In genomic region chr2:239252433-239253200, GRCh38 we compare ENCODE assay signal across 9 cellular contexts.
DNase-seq lines count a peak whose midpoint lies in the region; ATAC-seq and TF ChIP-seq lines count a peak whose summit lies in the region.
"Had no signal": no experiment of that assay in that cellular context is flagged by ENCODE, and none has a peak within 500 bp of the region (broad histone marks: within the 10 kb centered on the region; RNA-seq: fewer than 3 reads in every experiment).

No MANE protein-coding gene starts in this region.

- H3K9me3 ChIP-seq in BLaER1 (peaks cover 6% of the 10 kb centered on the region), prostate gland (no peaks in the 10 kb centered on the region)
- peaks cover 0 to 4% (median 0%) of the 10 kb centered on the region in 3 experiments for H3K9me3 ChIP-seq in naive thymus-derived CD4-positive, alpha-beta T cell (ENCODE audit: control insufficient read depth in 2 of 3, low read length in 3 of 3)

- peaks cover 1% of the 10 kb centered on the region for H3K36me3 Mint-ChIP-seq in chondrocyte (ENCODE audit: low read depth)
- peaks cover 6 to 32% (median 13%) of the 10 kb centered on the region in 5 donors for H3K36me3 Mint-ChIP-seq in naive thymus-derived CD4-positive, alpha-beta T cell

- H3K4me1 Mint-ChIP-seq in chondrocyte (ENCODE audit: low read depth) = peaks cover 31% of the 10 kb centered on the region
- H3K4me1 Mint-ChIP-seq in naive thymus-derived CD4-positive, alpha-beta T cell = peaks cover 46 to 92% (median 74%) of the 10 kb centered on the region in 7 donors

- H4K20me1 ChIP-seq in BLaER1 = peaks cover 82% of the 10 kb centered on the region

- H3K27me3 ChIP-seq in BLaER1 = no peaks in the 10 kb centered on the region
- H3K27me3 ChIP-seq in naive thymus-derived CD4-positive, alpha-beta T cell (ENCODE audit: control insufficient read depth in 2 of 2, insufficient read depth in 2 of 2, low read length in 2 of 2) = no peaks in the 10 kb centered on the region
- no peaks in the 10 kb centered on the region for H3K27me3 ChIP-seq in prostate gland (replicated peaks; ENCODE audit: insufficient read depth)

- peaks cover 4% of the 10 kb centered on the region for H3K9me3 Mint-ChIP-seq in chondrocyte (ENCODE audit: low read depth)
- H3K9me3 Mint-ChIP-seq in naive thymus-derived CD4-positive, alpha-beta T cell = peaks cover 2 to 8% (median 5%) of the 10 kb centered on the region in 11 donors

- H3K27ac ChIP-seq in BLaER1 (peak overlapping the region; percentile 82), prostate gland (no peak overlapping the region)
- peak overlapping the region; percentile 23 for H3K27ac ChIP-seq in naive thymus-derived CD4-positive, alpha-beta T cell (ENCODE audit: low read depth, low read length)

- DNase-seq in chondrocyte (ENCODE audit: low spot score) (no peak), NCI-H2196 treated with DMSO at 0.1 percent for 48 hours (lab: John Stamatoyannopoulos, UW; ENCODE audit: unreplicated experiment) (no peak), DMS153 (lab: John Stamatoyannopoulos, UW) (no peak), prostate gland (ENCODE audit: low spot score) (no peak)
- DNase-seq in naive thymus-derived CD4-positive, alpha-beta T cell = no peak

- TF ChIP-seq POLR2A in prostate gland (IDR thresholded peaks at IDR 0.05) = no peak

- CTCF ChIA-PET in naive thymus-derived CD4-positive, alpha-beta T cell (lab: Charles Lee) = interaction anchor here (0.8 to 1.2 kb wide), 4 partner anchors 8 to 47 kb away, joined by 3 read pairs; no protein-coding TSS in a partner anchor

- H3K36me3 ChIP-seq in BLaER1 (peaks cover 3% of the 10 kb centered on the region; the same call in 1 of the 2 replicates), prostate gland (no peaks in the 10 kb centered on the region)
- no peaks in the 10 kb centered on the region for H3K36me3 ChIP-seq in naive thymus-derived CD4-positive, alpha-beta T cell (ENCODE audit: control insufficient read depth in 2 of 3, insufficient read depth in 3 of 3, low read length in 3 of 3)

- H3K4me3 Mint-ChIP-seq in chondrocyte (ENCODE audit: unreplicated experiment) = no peak overlapping the region
- H3K4me3 Mint-ChIP-seq in naive thymus-derived CD4-positive, alpha-beta T cell = peak overlapping the region in 9 of 10 donors; percentile 82 to 93 (median 87)
- H3K4me3 Mint-ChIP-seq: T-helper 1 cell treated with Interleukin-12 subunit alpha and Interleukin-12 subunit beta and Interleukin-4 antibody, amounts not matched to agents 30 μg/mL and 1 μg/mL, for 36 hours had no signal

- H3K4me3 ChIP-seq in BLaER1 (peak overlapping the region; percentile 47), prostate gland (no peak overlapping the region)
- H3K4me3 ChIP-seq in naive thymus-derived CD4-positive, alpha-beta T cell (ENCODE audit: low read length) = peak overlapping the region; percentile 18

- TF ChIP-seq CTCF in chondrocyte (IDR thresholded peaks at IDR 0.05) (no peak), prostate gland (IDR thresholded peaks at IDR 0.05) (no peak)

- intact Hi-C loops in naive thymus-derived CD4-positive, alpha-beta T cell (cut with micrococcal nuclease) = no loop called here
- intact Hi-C loops in prostate gland (cut with DNase I) = no loop called here

- ATAC-seq in HG03280 (IDR thresholded peaks at IDR 0.05; ENCODE audit: unreplicated experiment) (peak; percentile 20), HG02884 (IDR thresholded peaks at IDR 0.05; ENCODE audit: unreplicated experiment) (no peak)
- ATAC-seq in naive thymus-derived CD4-positive, alpha-beta T cell = peak; percentile 71

- POLR2A ChIA-PET in naive thymus-derived CD4-positive, alpha-beta T cell (lab: Charles Lee) = interaction anchor here (0.5 to 4.1 kb wide), 13 partner anchors 9 to 43 kb away, joined by 3 to 14 read pairs (median 5); no protein-coding TSS in a partner anchor

- no peaks in the 10 kb centered on the region for H3K27me3 Mint-ChIP-seq in chondrocyte (ENCODE audit: low read depth)
- H3K27me3 Mint-ChIP-seq in naive thymus-derived CD4-positive, alpha-beta T cell = peaks cover 0 to 4% (median 0%) of the 10 kb centered on the region in 5 donors

- peak overlapping the region; percentile 49 for H3K27ac Mint-ChIP-seq in chondrocyte (ENCODE audit: unreplicated experiment)
- H3K27ac Mint-ChIP-seq in naive thymus-derived CD4-positive, alpha-beta T cell = peak overlapping the region in 8 of 9 donors; percentile 61 to 92 (median 81)
- H3K27ac Mint-ChIP-seq: T-helper 1 cell treated with Interleukin-12 subunit alpha and Interleukin-12 subunit beta and Interleukin-4 antibody, amounts not matched to agents 30 μg/mL and 1 μg/mL, for 36 hours had no signal

- peak overlapping the region; percentile 64; the same call in 1 of the 2 replicates for H3K9ac ChIP-seq in BLaER1

- peaks cover 91% of the 10 kb centered on the region for H3K4me1 ChIP-seq in BLaER1
- H3K4me1 ChIP-seq in naive thymus-derived CD4-positive, alpha-beta T cell (ENCODE audit: control insufficient read depth in 2 of 2, insufficient read depth in 2 of 2, low read length in 2 of 2) = peaks cover 5 to 57% of the 10 kb centered on the region in 2 donors
- no peaks in the 10 kb centered on the region for H3K4me1 ChIP-seq in prostate gland (replicated peaks)

- peak overlapping the region; percentile 86 for H3K4me2 ChIP-seq in BLaER1

- WGBS in prostate gland = 84% methylated on average over 25 of the region's 25 CpGs

Comparison
In these comparisons a context has a peak if more than half of its experiments do, and no peak if none do; other contexts are left out.
1. H3K27ac ChIP-seq: peak in BLaER1 (single experiment) and naive thymus-derived CD4-positive, alpha-beta T cell (single experiment); none in prostate gland (0 of 2).
2. H3K4me3 ChIP-seq: peak in BLaER1 (single experiment) and naive thymus-derived CD4-positive, alpha-beta T cell (single experiment); none in prostate gland (0 of 2).